ENCODE assay signal across 8 cellular contexts in the genomic region with DNA sequence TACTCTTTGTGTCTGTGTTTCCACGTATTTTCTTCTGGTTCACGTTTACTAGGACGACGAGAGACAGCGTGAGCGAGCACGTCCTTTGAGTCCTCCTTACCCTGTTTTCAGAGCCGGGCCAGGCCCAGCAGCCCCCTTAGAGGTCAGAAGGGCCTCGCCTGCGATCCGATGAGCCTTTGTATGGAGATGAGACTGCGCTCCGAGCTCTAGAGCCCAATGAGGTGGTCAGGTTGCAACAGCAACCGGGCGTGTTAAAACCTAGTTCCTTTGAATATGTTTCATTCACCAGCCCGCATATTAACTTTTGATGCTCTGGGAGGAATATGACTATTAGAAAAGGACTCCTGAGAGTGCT. TPM values are rescaled to one million over a fixed set of nuclear protein-coding genes. Genes with fewer than 3 reads are reported as not detected.
A peak's percentile ranks its signal among the peaks of the same experiment; 100 is the strongest.
DNase-seq lines count a peak whose midpoint lies in the region; ATAC-seq and TF ChIP-seq lines count a peak whose summit lies in the region.

No MANE protein-coding gene starts in this region.

- H3K27ac ChIP-seq in BLaER1 treated with 17β-estradiol and CSF1 and Interleukin-3, amounts not matched to agents 10 nM and 100 nM: peak overlapping the region in 10 of 11 experiments; percentile 34 to 81 (median 74); a peak in 19 of 22 replicates
- H3K27ac ChIP-seq in Peyer's patch (peak overlapping the region; percentile 90 to 92 (median 90)), epithelial cell of prostate (peak overlapping the region; percentile 98), neuronal stem cell (replicated peaks; ENCODE audit: low read length) (peak overlapping the region; percentile 75)

- no peak overlapping the region for H4K91ac ChIP-seq in neuronal stem cell (ENCODE audit: low read depth, low read length, poor library complexity)

- H3K4me3 ChIP-seq in BLaER1 treated with 17β-estradiol and CSF1 and Interleukin-3, amounts not matched to agents 10 nM and 100 nM: peak overlapping the region; percentile 58 to 85 (median 74)
- H3K4me3 ChIP-seq in Peyer's patch (peak overlapping the region; percentile 76 to 90 (median 86)), neuronal stem cell (ENCODE audit: low read length in 2 of 2) (peak overlapping the region; percentile 63 to 97)

- H3K9ac ChIP-seq in BLaER1 treated with 17β-estradiol and CSF1 and Interleukin-3, amounts not matched to agents 10 nM and 100 nM: peak overlapping the region; percentile 73 to 90 (median 86)
- H3K9ac ChIP-seq in neuronal stem cell (ENCODE audit: low read depth, low read length, poor library complexity): peak overlapping the region; percentile 99

- H2AK5ac ChIP-seq in neuronal stem cell (ENCODE audit: low read depth, low read length): no peak overlapping the region

- peak overlapping the region; percentile 94 for H4K8ac ChIP-seq in neuronal stem cell (ENCODE audit: low read depth, low read length)

- peak overlapping the region; percentile 87 for H2AFZ ChIP-seq in neuronal stem cell (ENCODE audit: low read length)

- no peaks in the 10 kb centered on the region for H3K27me3 ChIP-seq in BLaER1 treated with 17β-estradiol and CSF1 and Interleukin-3, amounts not matched to agents 10 nM and 100 nM
- H3K27me3 ChIP-seq in Peyer's patch: no peaks in the 10 kb centered on the region
- no peaks in the 10 kb centered on the region for H3K27me3 ChIP-seq in neuronal stem cell (ENCODE audit: control insufficient read depth in 3 of 3, insufficient read depth in 3 of 3, low read depth in 1 of 3, low read length in 3 of 3)

- H2BK12ac ChIP-seq in neuronal stem cell (ENCODE audit: low read length): peak overlapping the region; percentile 14

- peak overlapping the region; percentile 94 to 99 (median 98) for H3K4me2 ChIP-seq in BLaER1 treated with 17β-estradiol and CSF1 and Interleukin-3, amounts not matched to agents 10 nM and 100 nM
- peak overlapping the region; percentile 84 for H3K4me2 ChIP-seq in neuronal stem cell (ENCODE audit: insufficient read depth, low read length, poor library complexity, severe bottlenecking)

- no peak for TF ChIP-seq CTCF in Peyer's patch (IDR thresholded peaks at IDR 0.05)

- H4K20me1 ChIP-seq in BLaER1 treated with 17β-estradiol and CSF1 and Interleukin-3, amounts not matched to agents 10 nM and 100 nM: peaks cover 86 to 100% (median 98%) of the 10 kb centered on the region in 11 experiments

- H3K18ac ChIP-seq in neuronal stem cell (ENCODE audit: low read length): peak overlapping the region; percentile 97

- no peak overlapping the region for H2BK5ac ChIP-seq in neuronal stem cell (ENCODE audit: low read length)

- no peak overlapping the region for H3K23ac ChIP-seq in neuronal stem cell (ENCODE audit: low read depth, low read length, poor library complexity)

- peak overlapping the region; percentile 92 for H3K14ac ChIP-seq in neuronal stem cell (ENCODE audit: low read length)

- no peak overlapping the region for H2BK120ac ChIP-seq in neuronal stem cell (ENCODE audit: low read depth, low read length)

- peak; percentile 9 for ATAC-seq in GM21526 (IDR thresholded peaks at IDR 0.05; ENCODE audit: low FRiP score, unreplicated experiment)

- no CpG with 5 or more reads among the region's 16 CpGs for WGBS in neuronal stem cell (ENCODE audit: extremely low coverage in 2 of 2, insufficient read length in 2 of 2, insufficient replicate concordance in 1 of 2), 2 donors

- H3K9me3 ChIP-seq in BLaER1 treated with 17β-estradiol and CSF1 and Interleukin-3, amounts not matched to agents 10 nM and 100 nM (replicated peaks in 1 of 11): no peaks in the 10 kb centered on the region
- no peaks in the 10 kb centered on the region for H3K9me3 ChIP-seq in Peyer's patch
- no peaks in the 10 kb centered on the region for H3K9me3 ChIP-seq in neuronal stem cell (replicated peaks in 1 of 2; ENCODE audit: control insufficient read depth in 2 of 2, insufficient read depth in 1 of 2, low read depth in 1 of 2, low read length in 2 of 2)

- peaks cover 31 to 62% (median 37%) of the 10 kb centered on the region in 11 experiments; a peak in 21 of 22 replicates for H3K36me3 ChIP-seq in BLaER1 treated with 17β-estradiol and CSF1 and Interleukin-3, amounts not matched to agents 10 nM and 100 nM
- H3K36me3 ChIP-seq in Peyer's patch (no peaks in the 10 kb centered on the region), neuronal stem cell (replicated peaks in 1 of 2; ENCODE audit: control insufficient read depth in 2 of 2, insufficient read depth in 2 of 2, low read length in 2 of 2) (peaks cover 14 to 30% of the 10 kb centered on the region in 2 donors)

- H3K4ac ChIP-seq in neuronal stem cell (ENCODE audit: low read length): no peak overlapping the region

- peaks cover 91 to 95% (median 94%) of the 10 kb centered on the region in 10 experiments for H3K4me1 ChIP-seq in BLaER1 treated with 17β-estradiol and CSF1 and Interleukin-3, amounts not matched to agents 10 nM and 100 nM
- H3K4me1 ChIP-seq in Peyer's patch (peaks cover 0 to 64% (median 23%) of the 10 kb centered on the region in 4 donors), neuronal stem cell (ENCODE audit: control insufficient read depth in 2 of 2, insufficient read depth in 1 of 2, low read depth in 1 of 2, low read length in 2 of 2) (peaks cover 17 to 21% of the 10 kb centered on the region in 2 donors)

- H2BK15ac ChIP-seq in neuronal stem cell (ENCODE audit: low read length): no peak overlapping the region

- DNase-seq in Peyer's patch (no peak), epithelial cell of prostate (ENCODE audit: low read depth, low spot score) (peak; percentile 52), neuronal stem cell (ENCODE audit: low spot score) (no peak), globus pallidus (ENCODE audit: low spot score) (no peak), KBM-7 (no peak)
- DNase-seq in effector CD8-positive, alpha-beta T cell (lab: John Stamatoyannopoulos, UW): no peak

- TF ChIP-seq POLR2A in Peyer's patch (IDR thresholded peaks at IDR 0.05): no peak

- peaks cover 12% of the 10 kb centered on the region for H3K79me1 ChIP-seq in neuronal stem cell (ENCODE audit: low read depth, low read length)

- in situ Hi-C loops in KBM-7 (cut with MboI; ENCODE audit: low pct_unique_long_range_greater_than_20kb, low sequenced_read_pairs): no loop called here

RNA-seq across cellular contexts. Expression of a gene that starts 55.6 kb away (rescaled TPM):
- total RNA-seq in Peyer's patch: 10 to 100 TPM; 23.1 to 31.4 (median 27.8) TPM
- polyA plus RNA-seq in neuronal stem cell (2013, experiment 1 of 2): 9.9 TPM
- polyA plus RNA-seq in neuronal stem cell (2013, experiment 2 of 2): 9.9 TPM
